1 cellular context compared by ENCODE assay signal in genomic region chr4:119299221-119300071, GRCh38.
A peak's percentile ranks its signal among the peaks of the same experiment; 100 is the strongest.
TF ChIP-seq lines count a peak whose summit lies in the region.

No MANE protein-coding gene starts in this region.

TF ChIP-seq in HepG2, 621 proteins besides CTCF, POLR2A, EP300 and RAD21 (continued from another document and continues in another):
- TF ChIP-seq TERF1 (CRISPR knock-in tag; IDR thresholded peaks at IDR 0.05): no peak
- TF ChIP-seq FLYWCH1 (CRISPR knock-in tag; IDR thresholded peaks at IDR 0.05): no peak
- TF ChIP-seq CHCHD3 (CRISPR knock-in tag; IDR thresholded peaks at IDR 0.05): no peak
- TF ChIP-seq, protein P1, sequence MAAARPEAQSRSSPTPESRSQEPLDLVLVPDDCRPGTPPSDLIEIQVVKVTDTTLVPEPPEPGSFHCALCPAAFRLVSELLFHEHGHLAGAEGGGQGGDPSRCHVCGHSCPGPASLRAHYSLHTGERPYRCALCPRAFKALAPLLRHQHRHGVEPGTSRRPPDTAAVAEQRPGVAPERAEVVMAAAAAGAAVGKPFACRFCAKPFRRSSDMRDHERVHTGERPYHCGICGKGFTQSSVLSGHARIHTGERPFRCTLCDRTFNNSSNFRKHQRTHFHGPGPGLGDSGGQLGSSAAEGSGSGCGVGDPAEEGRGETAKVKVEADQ (CRISPR knock-in tag; IDR thresholded peaks at IDR 0.05; ENCODE audit: borderline replicate concordance): no peak
- no peak for TF ChIP-seq TAF15 (IDR thresholded peaks at IDR 0.05; ENCODE audit: low read depth, low read length, poor library complexity, severe bottlenecking)
- TF ChIP-seq AHDC1 (CRISPR knock-in tag; IDR thresholded peaks at IDR 0.05; ENCODE audit: borderline replicate concordance): peak; percentile 24; the same call in 1 of the 2 replicates
- no peak for TF ChIP-seq ZNF776 (CRISPR knock-in tag; IDR thresholded peaks at IDR 0.05)
- no peak for TF ChIP-seq CBX2 (IDR thresholded peaks at IDR 0.05; ENCODE audit: low read depth, low read length)
- no peak for TF ChIP-seq CBX2 (CRISPR knock-in tag; IDR thresholded peaks at IDR 0.05; ENCODE audit: low read depth)
- TF ChIP-seq ZNF772 (CRISPR knock-in tag; IDR thresholded peaks at IDR 0.05): no peak; the same call in 1 of the 2 replicates
- 0 out of 2 replicates have a peak, but pooled peaks have one; percentile 37 for TF ChIP-seq PRMT3 (CRISPR knock-in tag; IDR thresholded peaks at IDR 0.05; ENCODE audit: borderline replicate concordance, low read depth)
- no peak for TF ChIP-seq NFKBIZ (CRISPR knock-in tag; IDR thresholded peaks at IDR 0.05)
- TF ChIP-seq HHEX (CRISPR knock-in tag; IDR thresholded peaks at IDR 0.05): no peak
- TF ChIP-seq ZNF292 (CRISPR knock-in tag; IDR thresholded peaks at IDR 0.05; ENCODE audit: borderline replicate concordance, low read depth): no peak
- peak; percentile 48; the same call in 1 of the 2 replicates for TF ChIP-seq POLR2G (IDR thresholded peaks at IDR 0.05; ENCODE audit: low read depth, low read length)
- TF ChIP-seq RERE (CRISPR knock-in tag; IDR thresholded peaks at IDR 0.05; ENCODE audit: low read depth): no peak
- TF ChIP-seq ARID2 (CRISPR knock-in tag; IDR thresholded peaks at IDR 0.05; ENCODE audit: borderline replicate concordance): peak; percentile 73; the same call in 1 of the 2 replicates
- TF ChIP-seq SPEN (CRISPR knock-in tag; IDR thresholded peaks at IDR 0.05; ENCODE audit: low read depth): no peak; the same call in 1 of the 2 replicates
- no peak for TF ChIP-seq MIER3 (CRISPR knock-in tag; IDR thresholded peaks at IDR 0.05; ENCODE audit: borderline replicate concordance)
- peak; percentile 35; the same call in 1 of the 2 replicates for TF ChIP-seq SALL1 (CRISPR knock-in tag; IDR thresholded peaks at IDR 0.05)
- TF ChIP-seq ZSCAN12 (CRISPR knock-in tag; IDR thresholded peaks at IDR 0.05): no peak
- TF ChIP-seq, protein P2, sequence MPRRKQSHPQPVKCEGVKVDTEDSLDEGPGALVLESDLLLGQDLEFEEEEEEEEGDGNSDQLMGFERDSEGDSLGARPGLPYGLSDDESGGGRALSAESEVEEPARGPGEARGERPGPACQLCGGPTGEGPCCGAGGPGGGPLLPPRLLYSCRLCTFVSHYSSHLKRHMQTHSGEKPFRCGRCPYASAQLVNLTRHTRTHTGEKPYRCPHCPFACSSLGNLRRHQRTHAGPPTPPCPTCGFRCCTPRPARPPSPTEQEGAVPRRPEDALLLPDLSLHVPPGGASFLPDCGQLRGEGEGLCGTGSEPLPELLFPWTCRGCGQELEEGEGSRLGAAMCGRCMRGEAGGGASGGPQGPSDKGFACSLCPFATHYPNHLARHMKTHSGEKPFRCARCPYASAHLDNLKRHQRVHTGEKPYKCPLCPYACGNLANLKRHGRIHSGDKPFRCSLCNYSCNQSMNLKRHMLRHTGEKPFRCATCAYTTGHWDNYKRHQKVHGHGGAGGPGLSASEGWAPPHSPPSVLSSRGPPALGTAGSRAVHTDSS (CRISPR knock-in tag; conservative IDR thresholded peaks at IDR 0.05): 0 out of 2 replicates have a peak, but pooled peaks have one; percentile 75
- peak; percentile 57; the same call in 1 of the 2 replicates for TF ChIP-seq ZNF709 (CRISPR knock-in tag; IDR thresholded peaks at IDR 0.05)
- TF ChIP-seq ZFP37 (CRISPR knock-in tag; IDR thresholded peaks at IDR 0.05; ENCODE audit: borderline replicate concordance): 0 out of 2 replicates have a peak, but pooled peaks have one; percentile 57
- TF ChIP-seq CCDC6 (CRISPR knock-in tag; IDR thresholded peaks at IDR 0.05): no peak
- 0 out of 2 replicates have a peak, but pooled peaks have one; percentile 23 for TF ChIP-seq CSRNP1 (CRISPR knock-in tag; IDR thresholded peaks at IDR 0.05)
- TF ChIP-seq ZNF780A (CRISPR knock-in tag; IDR thresholded peaks at IDR 0.05): no peak
- TF ChIP-seq, protein P3, sequence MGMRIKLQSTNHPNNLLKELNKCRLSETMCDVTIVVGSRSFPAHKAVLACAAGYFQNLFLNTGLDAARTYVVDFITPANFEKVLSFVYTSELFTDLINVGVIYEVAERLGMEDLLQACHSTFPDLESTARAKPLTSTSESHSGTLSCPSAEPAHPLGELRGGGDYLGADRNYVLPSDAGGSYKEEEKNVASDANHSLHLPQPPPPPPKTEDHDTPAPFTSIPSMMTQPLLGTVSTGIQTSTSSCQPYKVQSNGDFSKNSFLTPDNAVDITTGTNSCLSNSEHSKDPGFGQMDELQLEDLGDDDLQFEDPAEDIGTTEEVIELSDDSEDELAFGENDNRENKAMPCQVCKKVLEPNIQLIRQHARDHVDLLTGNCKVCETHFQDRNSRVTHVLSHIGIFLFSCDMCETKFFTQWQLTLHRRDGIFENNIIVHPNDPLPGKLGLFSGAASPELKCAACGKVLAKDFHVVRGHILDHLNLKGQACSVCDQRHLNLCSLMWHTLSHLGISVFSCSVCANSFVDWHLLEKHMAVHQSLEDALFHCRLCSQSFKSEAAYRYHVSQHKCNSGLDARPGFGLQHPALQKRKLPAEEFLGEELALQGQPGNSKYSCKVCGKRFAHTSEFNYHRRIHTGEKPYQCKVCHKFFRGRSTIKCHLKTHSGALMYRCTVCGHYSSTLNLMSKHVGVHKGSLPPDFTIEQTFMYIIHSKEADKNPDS (CRISPR knock-in tag; IDR thresholded peaks at IDR 0.05): no peak
- TF ChIP-seq TOPORS (CRISPR knock-in tag; IDR thresholded peaks at IDR 0.05): no peak
- TF ChIP-seq SYNCRIP (IDR thresholded peaks at IDR 0.05; ENCODE audit: insufficient read depth, low read depth, low read length): no peak
- 0 out of 2 replicates have a peak, but pooled peaks have one; percentile 16 for TF ChIP-seq ZNF749 (CRISPR knock-in tag; IDR thresholded peaks at IDR 0.05; ENCODE audit: borderline replicate concordance)
- no peak for TF ChIP-seq CREB1 (IDR thresholded peaks at IDR 0.05)
- TF ChIP-seq CREB1 (CRISPR knock-in tag; IDR thresholded peaks at IDR 0.05): no peak; the same call in 1 of the 2 replicates
- TF ChIP-seq, protein P4, sequence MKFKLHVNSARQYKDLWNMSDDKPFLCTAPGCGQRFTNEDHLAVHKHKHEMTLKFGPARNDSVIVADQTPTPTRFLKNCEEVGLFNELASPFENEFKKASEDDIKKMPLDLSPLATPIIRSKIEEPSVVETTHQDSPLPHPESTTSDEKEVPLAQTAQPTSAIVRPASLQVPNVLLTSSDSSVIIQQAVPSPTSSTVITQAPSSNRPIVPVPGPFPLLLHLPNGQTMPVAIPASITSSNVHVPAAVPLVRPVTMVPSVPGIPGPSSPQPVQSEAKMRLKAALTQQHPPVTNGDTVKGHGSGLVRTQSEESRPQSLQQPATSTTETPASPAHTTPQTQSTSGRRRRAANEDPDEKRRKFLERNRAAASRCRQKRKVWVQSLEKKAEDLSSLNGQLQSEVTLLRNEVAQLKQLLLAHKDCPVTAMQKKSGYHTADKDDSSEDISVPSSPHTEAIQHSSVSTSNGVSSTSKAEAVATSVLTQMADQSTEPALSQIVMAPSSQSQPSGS (CRISPR knock-in tag; IDR thresholded peaks at IDR 0.05): no peak
- peak; percentile 50; the same call in 1 of the 2 replicates for TF ChIP-seq TAF1 (CRISPR knock-in tag; IDR thresholded peaks at IDR 0.05)
- no peak for TF ChIP-seq KLF15 (CRISPR knock-in tag; IDR thresholded peaks at IDR 0.05; ENCODE audit: borderline replicate concordance)
- TF ChIP-seq ZFP36L1 (CRISPR knock-in tag; IDR thresholded peaks at IDR 0.05): no peak; the same call in 1 of the 2 replicates
- TF ChIP-seq SRSF4 (IDR thresholded peaks at IDR 0.05; ENCODE audit: low read depth, low read length, poor library complexity, severe bottlenecking): no peak
- TF ChIP-seq ZFP90 (CRISPR knock-in tag; IDR thresholded peaks at IDR 0.05; ENCODE audit: borderline replicate concordance): no peak
- peak; percentile 74 for TF ChIP-seq POLR2AphosphoS5 (IDR thresholded peaks at IDR 0.05; ENCODE audit: low read depth, low read length)
- TF ChIP-seq YEATS2 (CRISPR knock-in tag; IDR thresholded peaks at IDR 0.05; ENCODE audit: borderline replicate concordance): no peak
